25 cellular contexts compared by ENCODE assay signal in genomic region chr12:27342551-27342950, GRCh38. TPM values are rescaled to one million over a fixed set of nuclear protein-coding genes. Genes with fewer than 3 reads are reported as not detected.
DNase-seq lines count a peak whose midpoint lies in the region; ATAC-seq, FAIRE-seq and TF ChIP-seq lines count a peak whose summit lies in the region.
"Had no signal": no experiment of that assay in that cellular context is flagged by ENCODE, and none has a peak within 500 bp of the region (broad histone marks: within the 10 kb centered on the region; RNA-seq: fewer than 3 reads in every experiment).

No MANE protein-coding gene starts in this region.

- no peak overlapping the region; the same call in 1 of the 2 replicates for H2AFZ ChIP-seq in PC-3 (ENCODE audit: low read length)
- no peak overlapping the region for H2AFZ ChIP-seq in endothelial cell of umbilical vein (ENCODE audit: low read depth, low read length)
- H2AFZ ChIP-seq in osteoblast (ENCODE audit: low read length): peak overlapping the region; percentile 26

- H4K20me1 ChIP-seq in PC-3 (ENCODE audit: low read length): no peaks in the 10 kb centered on the region
- H4K20me1 ChIP-seq in endothelial cell of umbilical vein (replicated peaks; ENCODE audit: control insufficient read depth, extremely low read depth, insufficient read depth, low read length): no peaks in the 10 kb centered on the region
- no peaks in the 10 kb centered on the region for H4K20me1 ChIP-seq in osteoblast (ENCODE audit: insufficient read depth, low read length)

- DNase-seq in GM12891 (ENCODE audit: insufficient read length, low spot score): no peak
- DNase-seq in PC-3: no peak
- DNase-seq in endothelial cell of umbilical vein (ENCODE audit: low read depth, low spot score): no peak
- no peak for DNase-seq in osteoblast (ENCODE audit: insufficient read length, low spot score, missing footprints)
- DNase-seq in DMS53 treated with DMSO at 0.1 percent for 48 hours (lab: John Stamatoyannopoulos, UW; ENCODE audit: unreplicated experiment): no peak
- DNase-seq in iPS-NIHi7 (ENCODE audit: extremely low spot score): no peak
- DNase-seq: activated CD4-positive, CD25-positive, alpha-beta regulatory T cell; activated T-cell treated with anti-CD3 and anti-CD28 coated beads, Interleukin-2, amount 50 U/mL, for 48 hours; DMS79 treated with DMSO at 0.1 percent for 48 hours; gastrocnemius medialis; GF-D8; H7; left colon; NCI-H1436 treated with DMSO at 0.1 percent for 48 hours; NCI-H748 treated with DMSO at 0.1 percent for 48 hours; pancreas; retina; SJCRH30; small intestine; stimulated activated naive CD4-positive, alpha-beta T cell treated with Interleukin-2 at 50 U/mL for 16 hours; T-cell; upper lobe of right lung had no signal

- H3K27me3 ChIP-seq in PC-3 (ENCODE audit: low read length) (no peaks in the 10 kb centered on the region), endothelial cell of umbilical vein (ENCODE audit: control insufficient read depth in 2 of 2, insufficient read depth in 2 of 2, low read length in 2 of 2) (no peaks in the 10 kb centered on the region), osteoblast (ENCODE audit: insufficient read depth, low read length) (no peaks in the 10 kb centered on the region)
- H3K27me3 ChIP-seq: ascending aorta, esophagus muscularis mucosa, gastrocnemius medialis, pancreas, SJCRH30, upper lobe of right lung had no signal

- FAIRE-seq in GM12891 (lab: Jason Lieb, UNC) (peak; percentile 57), endothelial cell of umbilical vein (lab: Jason Lieb, UNC) (no peak)
- FAIRE-seq: pancreas, small intestine had no signal

- H3K9me2 ChIP-seq in PC-3 (replicated peaks; ENCODE audit: low read length): no peaks in the 10 kb centered on the region

- H3K27ac ChIP-seq in PC-3 (ENCODE audit: low read length) (peak overlapping the region; percentile 93), endothelial cell of umbilical vein (ENCODE audit: insufficient read depth, low read depth, low read length) (peak overlapping the region; percentile 18), osteoblast (ENCODE audit: low read depth, low read length) (peak overlapping the region; percentile 91)
- H3K27ac ChIP-seq: ascending aorta, esophagus muscularis mucosa, gastrocnemius medialis, pancreas, upper lobe of right lung had no signal

- H3K4me3 ChIP-seq in PC-3 (ENCODE audit: low read length): peak overlapping the region; percentile 53
- H3K4me3 ChIP-seq in endothelial cell of umbilical vein (replicated peaks in 1 of 3; ENCODE audit: insufficient read depth in 1 of 3, low read depth in 1 of 3, low read length in 3 of 3): no peak overlapping the region
- peak overlapping the region; percentile 11 for H3K4me3 ChIP-seq in osteoblast (ENCODE audit: insufficient read depth, low read length)
- H3K4me3 ChIP-seq: ascending aorta, esophagus muscularis mucosa, gastrocnemius medialis, pancreas, SJCRH30, upper lobe of right lung had no signal

- peaks cover 92% of the 10 kb centered on the region for H3K79me2 ChIP-seq in PC-3 (ENCODE audit: low read length)
- H3K79me2 ChIP-seq in endothelial cell of umbilical vein (ENCODE audit: control insufficient read depth, insufficient read depth, low read length): peaks cover 81% of the 10 kb centered on the region
- H3K79me2 ChIP-seq in osteoblast (ENCODE audit: insufficient read depth, low read length): peaks cover 80% of the 10 kb centered on the region

- H3K9me3 ChIP-seq in PC-3 (ENCODE audit: low read length) (no peaks in the 10 kb centered on the region), endothelial cell of umbilical vein (replicated peaks; ENCODE audit: control insufficient read depth, insufficient read depth, low read length) (no peaks in the 10 kb centered on the region), osteoblast (ENCODE audit: low read depth, low read length) (no peaks in the 10 kb centered on the region)
- H3K9me3 ChIP-seq: ascending aorta, esophagus muscularis mucosa, gastrocnemius medialis, pancreas, SJCRH30, upper lobe of right lung had no signal

- TF ChIP-seq POLR2A in GM12891 (IDR thresholded peaks at IDR 0.05; ENCODE audit: low read depth, low read length) (no peak), endothelial cell of umbilical vein (IDR thresholded peaks at IDR 0.05; ENCODE audit: low read depth, low read length) (no peak)

- BruUV-seq in PC-3 (replicated peaks; lab: Mats Ljungman, UMichigan): no TSS peak
- no TSS peak for BruUV-seq in endothelial cell of umbilical vein (replicated peaks; lab: Mats Ljungman, UMichigan)

- dilution Hi-C loops in endothelial cell of umbilical vein (cut with MboI; ENCODE audit: extremely low pct_ligation_motif_present, low sequenced_read_pairs): no loop called here

- no peak for ATAC-seq in PC-3
- ATAC-seq in GM18870 (IDR thresholded peaks at IDR 0.05; ENCODE audit: unreplicated experiment): no peak
- ATAC-seq: gastrocnemius medialis, left colon, pancreas, T-cell, upper lobe of right lung had no signal

- CTCF ChIA-PET in PC-3 (lab: Charles Lee) (no interaction called here), endothelial cell of umbilical vein (lab: Charles Lee) (interaction anchor here (1.5 kb wide), 1 partner anchor 9 kb away, joined by 4 read pairs; no protein-coding TSS in a partner anchor)

- POLR2A ChIA-PET in PC-3 (lab: Charles Lee; ENCODE audit: unreplicated experiment): interaction anchor here (1.7 kb wide), 1 partner anchor 9 kb away, joined by 4 read pairs; no protein-coding TSS in a partner anchor
- POLR2A ChIA-PET in endothelial cell of umbilical vein (lab: Charles Lee): no interaction called here

- peaks cover 34% of the 10 kb centered on the region for H3F3A ChIP-seq in PC-3 (ENCODE audit: low read length, unreplicated experiment)

- H3K36me3 ChIP-seq in PC-3 (ENCODE audit: low read depth, low read length) (peaks cover 17% of the 10 kb centered on the region), endothelial cell of umbilical vein (ENCODE audit: control insufficient read depth in 2 of 2, extremely low read depth in 1 of 2, insufficient read depth in 2 of 2, low read length in 2 of 2) (no peaks in the 10 kb centered on the region), osteoblast (ENCODE audit: insufficient read depth, low read length) (no peaks in the 10 kb centered on the region)
- H3K36me3 ChIP-seq: ascending aorta, esophagus muscularis mucosa, gastrocnemius medialis, pancreas, SJCRH30, upper lobe of right lung had no signal

- H3K4me2 ChIP-seq in PC-3 (ENCODE audit: low read length) (peak overlapping the region; percentile 85), endothelial cell of umbilical vein (ENCODE audit: insufficient read depth, low read length) (no peak overlapping the region), osteoblast (ENCODE audit: insufficient read depth, low read length) (peak overlapping the region; percentile 61)

- no peaks in the 10 kb centered on the region for H3K9me1 ChIP-seq in endothelial cell of umbilical vein (replicated peaks; ENCODE audit: control insufficient read depth, extremely low read depth, insufficient read depth, low read length)

- H3K9ac ChIP-seq in PC-3 (ENCODE audit: low read length) (peak overlapping the region; percentile 70), endothelial cell of umbilical vein (replicated peaks; ENCODE audit: extremely low read depth, insufficient read depth, low read length) (no peak overlapping the region)

- H3K4me1 ChIP-seq in PC-3 (ENCODE audit: insufficient read depth, low read length): peaks cover 83% of the 10 kb centered on the region
- H3K4me1 ChIP-seq in endothelial cell of umbilical vein (ENCODE audit: control insufficient read depth, extremely low read depth, insufficient read depth, low read length): peaks cover 23% of the 10 kb centered on the region
- peaks cover 45% of the 10 kb centered on the region for H3K4me1 ChIP-seq in osteoblast (ENCODE audit: insufficient read depth, low read length)
- H3K4me1 ChIP-seq: ascending aorta, gastrocnemius medialis, upper lobe of right lung had no signal

- TF ChIP-seq CTCF in PC-3 (conservative IDR thresholded peaks at IDR 0.05; ENCODE audit: low read depth, low read length) (no peak), endothelial cell of umbilical vein (IDR thresholded peaks at IDR 0.05; ENCODE audit: extremely low read depth in 1 of 2, insufficient read depth in 1 of 2, low read depth in 1 of 2, low read length in 2 of 2) (no peak), osteoblast (IDR thresholded peaks at IDR 0.05; ENCODE audit: extremely low read depth, low read depth, low read length) (no peak)

- intact Hi-C loops in PC-3 (cut with micrococcal nuclease): loop anchor here (5.0 kb wide), 1 partner anchor 120 kb away; no protein-coding TSS in a partner anchor
- intact Hi-C loops in endothelial cell of umbilical vein (cut with micrococcal nuclease): loop anchor here (2.0 kb wide), 1 partner anchor 24 kb away; no protein-coding TSS in a partner anchor

TF ChIP-seq in GM12891, 5 proteins besides CTCF, POLR2A, EP300 and RAD21:
- 0 out of 2 replicates have a peak, but pooled peaks have one; percentile 5 for TF ChIP-seq SPI1 (IDR thresholded peaks at IDR 0.05; ENCODE audit: low read depth, low read length)
- TF ChIP-seq TAF1 (IDR thresholded peaks at IDR 0.05; ENCODE audit: low read depth, low read length): no peak

TF ChIP-seq in endothelial cell of umbilical vein, 7 proteins besides CTCF, POLR2A, EP300 and RAD21 (continues in another document):
- TF ChIP-seq JUN (IDR thresholded peaks at IDR 0.05; ENCODE audit: borderline replicate concordance, insufficient read depth, insufficient read length, low read depth) (no peak), POLR2AphosphoS5 (IDR thresholded peaks at IDR 0.05; ENCODE audit: insufficient read depth, low read depth, low read length) (no peak), GATA2 (IDR thresholded peaks at IDR 0.05; ENCODE audit: insufficient read depth, insufficient read length, low read depth, low read length) (no peak), MYC (IDR thresholded peaks at IDR 0.05; ENCODE audit: low read depth, low read length) (no peak), FOS (IDR thresholded peaks at IDR 0.05; ENCODE audit: borderline replicate concordance, insufficient read depth, low read length) (no peak), MAX (IDR thresholded peaks at IDR 0.05; ENCODE audit: insufficient read depth, insufficient read length) (no peak)

RNA-seq across cellular contexts. Expression of gene BMAL2, which starts 9.9 kb away (rescaled TPM):
- 21.9 TPM for polyA plus RNA-seq in GM12891 (2012; ENCODE audit: low read depth, missing spikeins)
- total RNA-seq in PC-3 (2014; rRNA removed) (126 and 137 TPM in 2 replicates), endothelial cell of umbilical vein (30.9 and 33.3 TPM in 2 replicates), osteoblast (18.3 and 21.7 TPM in 2 replicates)
- 5.4 and 5.9 TPM in 2 replicates for polyA plus RNA-seq in endothelial cell of umbilical vein
- 9.4 and 10.3 TPM in 2 replicates for polyA plus RNA-seq in endothelial cell of umbilical vein (2011; cell fraction: cytosol; rRNA removed)
- 6.3 and 10.2 TPM in 2 replicates for polyA plus RNA-seq in endothelial cell of umbilical vein (2011; cell fraction: nucleus; rRNA removed)
- polyA plus RNA-seq in endothelial cell of umbilical vein (2012): 26.8 and 35.4 TPM in 2 replicates
- 13.5 and 14.1 TPM in 2 replicates for polyA minus RNA-seq in endothelial cell of umbilical vein
- polyA minus RNA-seq in endothelial cell of umbilical vein (2011; cell fraction: cytosol; rRNA and poly(A)+ RNA removed): 8.7 TPM
- 9.4 and 10.3 TPM in 2 replicates for polyA minus RNA-seq in endothelial cell of umbilical vein (2011; cell fraction: nucleus; rRNA and poly(A)+ RNA removed)

Comparison
In these comparisons a context has a peak if more than half of its experiments do, and no peak if none do; other contexts are left out.
1. H3K27ac ChIP-seq: peak in every context shown above with its lines; median percentile 93 in PC-3; 91 in osteoblast; 18 in endothelial cell of umbilical vein.
2. H3K4me3 ChIP-seq: peak in PC-3 (single experiment) and osteoblast (single experiment); none in endothelial cell of umbilical vein (0 of 3).